In genomic region chr7:152462995-152463713, GRCh38 we compare ENCODE assay signal across 1 cellular context.
TF ChIP-seq lines count a peak whose summit lies in the region.

No MANE protein-coding gene starts in this region.

TF ChIP-seq in HEK293, 187 proteins besides CTCF, POLR2A, EP300 and RAD21 (continued from another document and continues in another):
- TF ChIP-seq ZNF501 (tag by site-specific recombination; IDR thresholded peaks at IDR 0.05), result peak; percentile 94
- TF ChIP-seq ZNF302 (tag by site-specific recombination; IDR thresholded peaks at IDR 0.05; ENCODE audit: low read depth), result no peak
- TF ChIP-seq ZNF791 (tag by site-specific recombination; IDR thresholded peaks at IDR 0.05), result no peak
- TF ChIP-seq ZSCAN4 (tag by site-specific recombination; IDR thresholded peaks at IDR 0.05), result peak; percentile 49; the same call in 1 of the 2 replicates
- TF ChIP-seq ZSCAN5A (tag by site-specific recombination; IDR thresholded peaks at IDR 0.05), result 0 out of 2 replicates have a peak, but pooled peaks have one; percentile 50
- TF ChIP-seq ZNF133 (tag by site-specific recombination; IDR thresholded peaks at IDR 0.05), result no peak
- no peak for TF ChIP-seq YY1 (tag by site-specific recombination; IDR thresholded peaks at IDR 0.05)
- no peak for TF ChIP-seq ZNF747 (tag by site-specific recombination; IDR thresholded peaks at IDR 0.05)
- TF ChIP-seq ZNF514 (tag by site-specific recombination; IDR thresholded peaks at IDR 0.05), result no peak
- peak; percentile 69 for TF ChIP-seq ZBTB48 (tag by site-specific recombination; IDR thresholded peaks at IDR 0.05)
- no peak for TF ChIP-seq ZNF473 (tag by site-specific recombination; IDR thresholded peaks at IDR 0.05)
- no peak for TF ChIP-seq ZNF623 (tag by site-specific recombination; IDR thresholded peaks at IDR 0.05)
- TF ChIP-seq ZSCAN16 (tag by site-specific recombination; IDR thresholded peaks at IDR 0.05), result no peak; the same call in 1 of the 2 replicates
- peak; percentile 69; the same call in 1 of the 2 replicates for TF ChIP-seq KLF7 (tag by site-specific recombination; IDR thresholded peaks at IDR 0.05; ENCODE audit: borderline replicate concordance)
- peak; percentile 62; the same call in 1 of the 2 replicates for TF ChIP-seq INSM2 (tag by site-specific recombination; IDR thresholded peaks at IDR 0.05)
- peak; percentile 85 for TF ChIP-seq ZNF324 (tag by site-specific recombination; IDR thresholded peaks at IDR 0.05)
- TF ChIP-seq ZNF707 (tag by site-specific recombination; IDR thresholded peaks at IDR 0.05), result no peak
- no peak for TF ChIP-seq ZNF169 (tag by site-specific recombination; IDR thresholded peaks at IDR 0.05)
- no peak for TF ChIP-seq ZNF654 (tag by site-specific recombination; IDR thresholded peaks at IDR 0.05; ENCODE audit: low read depth)
- TF ChIP-seq ZNF280C (tag by site-specific recombination; IDR thresholded peaks at IDR 0.05), result no peak
- peak; percentile 59 for TF ChIP-seq ZNF629 (tag by site-specific recombination; IDR thresholded peaks at IDR 0.05)
- no peak for TF ChIP-seq PBX3 (CRISPR knock-in tag; IDR thresholded peaks at IDR 0.05)
- TF ChIP-seq PRDM10 (tag by site-specific recombination; IDR thresholded peaks at IDR 0.05), result peak; percentile 32; the same call in 1 of the 2 replicates
- no peak for TF ChIP-seq ZNF350 (tag by site-specific recombination; IDR thresholded peaks at IDR 0.05)
- 0 out of 2 replicates have a peak, but pooled peaks have one; percentile 8 for TF ChIP-seq ZNF146 (tag by site-specific recombination; IDR thresholded peaks at IDR 0.05)
- no peak for TF ChIP-seq ZBTB7A (tag by site-specific recombination; IDR thresholded peaks at IDR 0.05; ENCODE audit: low read depth)
- TF ChIP-seq ZNF549 (tag by site-specific recombination; IDR thresholded peaks at IDR 0.05), result no peak
- peak; percentile 88 for TF ChIP-seq ZNF2 (tag by site-specific recombination; IDR thresholded peaks at IDR 0.05)
- no peak for TF ChIP-seq ZNF704 (tag by site-specific recombination; IDR thresholded peaks at IDR 0.05)
- no peak for TF ChIP-seq FEZF1 (tag by site-specific recombination; IDR thresholded peaks at IDR 0.05)
- peak; percentile 59 for TF ChIP-seq ZXDB (tag by site-specific recombination; IDR thresholded peaks at IDR 0.05)
- no peak for TF ChIP-seq ZNF114 (tag by site-specific recombination; IDR thresholded peaks at IDR 0.05)
- peak; percentile 86 for TF ChIP-seq ZNF24 (tag by site-specific recombination; IDR thresholded peaks at IDR 0.05)
- TF ChIP-seq BCL6B (tag by site-specific recombination; IDR thresholded peaks at IDR 0.05), result no peak
- TF ChIP-seq ZFP41 (tag by site-specific recombination; IDR thresholded peaks at IDR 0.05; ENCODE audit: borderline replicate concordance), result no peak
- TF ChIP-seq ZNF658 (tag by site-specific recombination; IDR thresholded peaks at IDR 0.05), result no peak
- TF ChIP-seq OVOL3 (tag by site-specific recombination; IDR thresholded peaks at IDR 0.05), result peak; percentile 73
- no peak for TF ChIP-seq ZNF426 (tag by site-specific recombination; IDR thresholded peaks at IDR 0.05)
- peak; percentile 21; the same call in 1 of the 2 replicates for TF ChIP-seq SCRT2 (tag by site-specific recombination; IDR thresholded peaks at IDR 0.05)
- TF ChIP-seq ZNF48 (tag by site-specific recombination; IDR thresholded peaks at IDR 0.05), result no peak
- no peak for TF ChIP-seq ZNF184 (tag by site-specific recombination; IDR thresholded peaks at IDR 0.05)
- TF ChIP-seq ZBTB44 (tag by site-specific recombination; IDR thresholded peaks at IDR 0.05), result no peak
- TF ChIP-seq MZF1 (tag by site-specific recombination; IDR thresholded peaks at IDR 0.05; ENCODE audit: borderline replicate concordance), result peak; percentile 52; the same call in 1 of the 2 replicates
- no peak for TF ChIP-seq ZNF626 (tag by site-specific recombination; IDR thresholded peaks at IDR 0.05)
- peak; percentile 86 for TF ChIP-seq IKZF3 (tag by site-specific recombination; IDR thresholded peaks at IDR 0.05)
- no peak for TF ChIP-seq ZNF274 (IDR thresholded peaks at IDR 0.05; ENCODE audit: low read length)
- TF ChIP-seq ZNF274 (tag by site-specific recombination; IDR thresholded peaks at IDR 0.05; ENCODE audit: borderline replicate concordance), result no peak
- TF ChIP-seq GLIS2 (tag by site-specific recombination; IDR thresholded peaks at IDR 0.05), result peak; percentile 83
- peak; percentile 80; the same call in 1 of the 2 replicates for TF ChIP-seq ZBTB1 (tag by site-specific recombination; IDR thresholded peaks at IDR 0.05)
- TF ChIP-seq ZNF366 (tag by site-specific recombination; conservative IDR thresholded peaks at IDR 0.05), result peak; percentile 97
- TF ChIP-seq ZEB2 (tag by site-specific recombination; IDR thresholded peaks at IDR 0.05), result peak; percentile 94
- TF ChIP-seq ZFP3 (tag by site-specific recombination; IDR thresholded peaks at IDR 0.05; ENCODE audit: low read depth), result no peak
